ENCODE assay signal across 10 cellular contexts in the genomic region with DNA sequence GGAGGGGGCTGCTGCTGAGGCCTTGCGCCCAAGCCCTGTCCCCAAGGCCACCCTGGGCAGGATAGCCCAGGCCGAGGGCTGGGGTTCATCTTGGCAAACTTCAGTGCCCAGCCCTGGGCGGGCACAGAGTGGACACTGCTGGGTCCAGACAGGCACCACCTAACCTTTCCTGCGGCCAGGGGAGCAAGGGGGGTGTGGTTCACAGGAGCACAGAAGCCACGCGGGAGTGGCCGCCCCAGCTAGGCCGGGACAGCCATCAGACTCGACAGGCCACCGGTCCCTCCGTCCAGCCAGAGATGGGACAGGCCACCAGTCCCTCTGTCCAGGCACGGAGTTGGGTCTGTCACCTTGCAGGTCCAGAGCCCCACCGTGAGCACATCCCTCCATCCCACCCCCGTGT. TPM values are rescaled to one million over a fixed set of nuclear protein-coding genes. Genes with fewer than 3 reads are reported as not detected.
"Had no signal": no experiment of that assay in that cellular context is flagged by ENCODE, and none has a peak within 500 bp of the region (broad histone marks: within the 10 kb centered on the region; RNA-seq: fewer than 3 reads in every experiment).

No MANE protein-coding gene starts in this region.

- H3K27me3 ChIP-seq: transverse colon, vagina had no signal

- DNase-seq: cerebellar nuclear complex, cortex of kidney, T1000 had no signal

- H3K4me1 ChIP-seq: esophagus muscularis mucosa had no signal

- H3K4me3 ChIP-seq: esophagus muscularis mucosa, suprapubic skin, transverse colon, vagina had no signal

- H3K9me3 ChIP-seq: transverse colon, vagina had no signal

- H3K36me3 ChIP-seq: esophagus muscularis mucosa, transverse colon, vagina had no signal

- FAIRE-seq: bronchial epithelial cell had no signal

- H3K27ac ChIP-seq: esophagus muscularis mucosa, suprapubic skin, transverse colon, vagina had no signal

RNA-seq across cellular contexts. Expression of gene ARHGEF16, which starts 28.9 kb away (rescaled TPM):
- total RNA-seq: natural killer cell treated with Interleukin-12 subunit alpha and Interleukin-12 subunit beta and Interleukin-15 and Interleukin-18, amount 100 ng/mL, for 72 hours; T-helper 1 cell treated with Interleukin-12 subunit alpha and Interleukin-12 subunit beta and Interleukin-4 antibody, amounts not matched to agents 30 ng/mL and 1 ng/mL, for 36 hours had no signal
